Comparison of ENCODE assay signal across 21 cellular contexts in the genomic region with DNA sequence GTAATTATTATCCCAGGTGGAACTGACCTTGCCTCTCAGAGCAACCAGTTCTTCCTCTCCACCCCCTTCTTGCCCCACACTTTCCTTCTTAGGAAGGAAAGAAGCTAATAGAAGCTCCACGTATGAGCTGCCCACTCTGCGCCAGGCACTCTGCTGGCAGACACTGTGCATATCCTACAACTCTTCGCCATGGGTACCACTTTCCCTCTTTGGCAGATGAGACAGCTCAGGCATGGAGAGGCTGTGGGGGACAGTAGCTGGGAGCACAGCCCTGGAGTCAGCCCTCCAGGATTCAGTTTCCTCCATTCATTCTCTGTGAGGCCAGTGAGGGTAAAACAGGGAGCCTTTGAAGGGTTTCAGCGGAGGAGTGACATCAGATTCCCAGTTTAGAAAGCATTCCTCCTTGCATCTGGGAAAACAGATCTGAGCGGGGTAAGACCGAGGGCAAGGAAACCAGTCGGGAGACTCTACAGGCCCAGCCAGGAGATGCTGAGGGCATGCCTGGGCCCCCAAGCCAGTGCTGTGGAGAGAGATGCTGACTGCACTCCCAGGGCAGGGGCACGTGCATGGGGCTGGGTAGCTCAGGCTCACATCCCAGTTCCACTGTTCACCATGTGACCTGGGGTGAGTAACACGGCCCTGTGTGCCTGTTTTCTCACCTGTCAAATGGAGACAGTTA. TPM values are rescaled to one million over a fixed set of nuclear protein-coding genes. Genes with fewer than 3 reads are reported as not detected.
DNase-seq lines count a peak whose midpoint lies in the region; ATAC-seq, FAIRE-seq and TF ChIP-seq lines count a peak whose summit lies in the region.
"Had no signal": no experiment of that assay in that cellular context is flagged by ENCODE, and none has a peak within 500 bp of the region (broad histone marks: within the 10 kb centered on the region; RNA-seq: fewer than 3 reads in every experiment).

No MANE protein-coding gene starts in this region.

- intact Hi-C loops in cardiac septum (cut with DNase I), result no loop called here
- intact Hi-C loops in left cardiac atrium (cut with DNase I), result no loop called here
- intact Hi-C loops in kidney (cut with DNase I), result no loop called here

- no peak overlapping the region for H3K4me3 ChIP-seq in kidney (ENCODE audit: low read length in 2 of 2)
- H3K4me3 ChIP-seq: A549, HAP-1, heart left ventricle had no signal

- H3K36me3 ChIP-seq in kidney (ENCODE audit: control insufficient read depth in 1 of 2, insufficient read depth in 2 of 2, low read length in 2 of 2), result peaks cover 2 to 10% of the 10 kb centered on the region in 2 donors

- peak; percentile 74 for DNase-seq in cardiac septum (ENCODE audit: low spot score)
- no peak for DNase-seq in left cardiac atrium
- peak; percentile 22 for DNase-seq in kidney
- DNase-seq in putamen (ENCODE audit: low spot score), result peak; percentile 46
- no peak for DNase-seq in T-helper 1 cell
- DNase-seq in central memory CD4-positive, alpha-beta T cell, result no peak
- no peak for DNase-seq in AG20443 (ENCODE audit: low spot score)
- DNase-seq: activated CD4-positive, alpha-beta T cell treated with anti-CD3 and anti-CD28 coated beads, Interleukin-2, amount 10 ng/mL, durations not matched to agents 24 days and 14 days; endodermal cell; heart left ventricle; NCI-H1436; NCI-H2171; NCI-H748 treated with DMSO at 0.1 percent for 48 hours; stimulated activated naive CD4-positive, alpha-beta T cell; SW 1271 had no signal

- peaks cover 5 to 7% of the 10 kb centered on the region in 2 donors for H3K4me1 ChIP-seq in kidney (ENCODE audit: control insufficient read depth in 1 of 2, insufficient read depth in 1 of 2, low read depth in 1 of 2, low read length in 2 of 2)
- H3K4me1 ChIP-seq: A549, HAP-1 had no signal

- no peak overlapping the region for H3K9ac ChIP-seq in kidney (ENCODE audit: low read length in 2 of 2)

- H3K27ac ChIP-seq in kidney (ENCODE audit: low read depth in 2 of 2, low read length in 2 of 2), result no peak overlapping the region
- H3K27ac ChIP-seq: A549, heart left ventricle had no signal

- FAIRE-seq in kidney (lab: Jason Lieb, UNC), result no peak
- FAIRE-seq: A549, HepG2 had no signal

- no peak for TF ChIP-seq CTCF in kidney (IDR thresholded peaks at IDR 0.05; ENCODE audit: borderline replicate concordance, extremely low read depth, insufficient read depth)

- no peak for ATAC-seq in left cardiac atrium
- no peak for ATAC-seq in HG02610 (IDR thresholded peaks at IDR 0.05; ENCODE audit: unreplicated experiment)
- ATAC-seq: A549, HepG2, Right ventricle myocardium inferior had no signal

- H3K9me3 ChIP-seq in kidney (ENCODE audit: control insufficient read depth in 1 of 2, low read length in 2 of 2), result no peaks in the 10 kb centered on the region
- H3K9me3 ChIP-seq: A549, HAP-1, heart left ventricle had no signal

RNA-seq across cellular contexts. Expression of gene EMID1, which starts 58.3 kb away (rescaled TPM):
- 1.3 TPM for total RNA-seq in cardiac septum
- total RNA-seq in left cardiac atrium, result 1 to 10 TPM in 1 of 2 donors, under 1 TPM in 1; 0.52 to 1.8 TPM
- 9.6 TPM for total RNA-seq in kidney
- 25.5 TPM for polyA plus RNA-seq in kidney (ENCODE audit: insufficient read depth, low read depth, low replicate concordance)
- total RNA-seq: activated CD4-positive, alpha-beta T cell treated with anti-CD3 and anti-CD28 coated beads, Interleukin-2, amount 10 ng/mL, durations not matched to agents 24 days and 14 days; pulmonary artery endothelial cell had no signal

Comparison
In these comparisons a context has a peak if more than half of its experiments do, and no peak if none do; other contexts are left out.
1. DNase-seq: peak in cardiac septum (single experiment), kidney (single experiment) and putamen (single experiment); none in left cardiac atrium (single experiment), T-helper 1 cell (0 of 5), central memory CD4-positive, alpha-beta T cell (single experiment) and AG20443 (single experiment).